ENCODE assay signal across 9 cellular contexts in genomic region chr11:65786786-65787636, GRCh38.
DNase-seq lines count a peak whose midpoint lies in the region; ATAC-seq and TF ChIP-seq lines count a peak whose summit lies in the region.
"Had no signal": no experiment of that assay in that cellular context is flagged by ENCODE, and none has a peak within 500 bp of the region (broad histone marks: within the 10 kb centered on the region; RNA-seq: fewer than 3 reads in every experiment).

Gene OVOL1, plus strand, starts transcription at chr11:65787063. Its CDS starts 311 bp downstream, at chr11:65787374.

- H3K4me1 Mint-ChIP-seq in T-helper 1 cell treated with Interleukin-12 subunit alpha and Interleukin-12 subunit beta and Interleukin-4 antibody, amounts not matched to agents 30 μg/mL and 1 μg/mL, for 36 hours (ENCODE audit: low read depth), result peaks cover 25% of the 10 kb centered on the region
- H3K4me1 Mint-ChIP-seq in stimulated activated naive CD8-positive, alpha-beta T cell treated with anti-CD3 and anti-CD28 coated beads, Interleukin-15, amount 100 ng/mL, for 72 hours, result peaks cover 67% of the 10 kb centered on the region

- H3K4me3 Mint-ChIP-seq in T-helper 1 cell treated with Interleukin-12 subunit alpha and Interleukin-12 subunit beta and Interleukin-4 antibody, amounts not matched to agents 30 μg/mL and 1 μg/mL, for 36 hours, result peak within 1 kb of the TSS; percentile 64
- H3K4me3 Mint-ChIP-seq in stimulated activated naive CD8-positive, alpha-beta T cell treated with anti-CD3 and anti-CD28 coated beads, Interleukin-15, amount 100 ng/mL, for 72 hours, result peak within 1 kb of the TSS; percentile 75 to 90

- ATAC-seq in stimulated activated naive CD8-positive, alpha-beta T cell treated with anti-CD3 and anti-CD28 coated beads, Interleukin-15, amount 100 ng/mL, for 72 hours, result no peak

- DNase-seq in activated T-cell treated with anti-CD3 and anti-CD28 coated beads for 1 hour (ENCODE audit: low read depth), result peak; percentile 21
- DNase-seq in activated T-cell treated with anti-CD3 and anti-CD28 coated beads, Interleukin-2, amount 50 U/mL, for 48 hours, result no peak
- DNase-seq in stimulated activated naive CD8-positive, alpha-beta T cell treated with anti-CD3 and anti-CD28 coated beads, Interleukin-15, amount 100 ng/mL, for 72 hours, result peak in 1 of 2 donors; percentile 9
- DNase-seq in tibial artery, result no peak
- no peak for DNase-seq in NK-92 (lab: John Stamatoyannopoulos, UW; ENCODE audit: unreplicated experiment)
- DNase-seq in SKM-1 treated with dmso at 0.1 percent for 144 hours (lab: John Stamatoyannopoulos, UW; ENCODE audit: unreplicated experiment), result no peak
- DNase-seq: DND-41 had no signal

- TF ChIP-seq CTCF in tibial artery (IDR thresholded peaks at IDR 0.05), result no peak

- peaks cover 78% of the 10 kb centered on the region for H3K27me3 ChIP-seq in iPS-20b (ENCODE audit: insufficient read depth, low read length)
- peaks cover 10 to 63% of the 10 kb centered on the region in 2 donors for H3K27me3 ChIP-seq in tibial artery

- H3K36me3 Mint-ChIP-seq in T-helper 1 cell treated with Interleukin-12 subunit alpha and Interleukin-12 subunit beta and Interleukin-4 antibody, amounts not matched to agents 30 μg/mL and 1 μg/mL, for 36 hours (ENCODE audit: low read depth), result peaks cover 4% of the 10 kb centered on the region

- H3K9ac ChIP-seq in iPS-20b (ENCODE audit: low read depth, low read length), result peak within 1 kb of the TSS; percentile 58; the same call in 1 of the 2 replicates

- no peak within 1 kb of the TSS for H3K27ac Mint-ChIP-seq in T-helper 1 cell treated with Interleukin-12 subunit alpha and Interleukin-12 subunit beta and Interleukin-4 antibody, amounts not matched to agents 30 μg/mL and 1 μg/mL, for 36 hours
- H3K27ac Mint-ChIP-seq in stimulated activated naive CD8-positive, alpha-beta T cell treated with anti-CD3 and anti-CD28 coated beads, Interleukin-15, amount 100 ng/mL, for 72 hours, result peak within 1 kb of the TSS in 1 of 2 donors; percentile 86

- intact Hi-C loops in tibial artery (cut with DNase I; ENCODE audit: low total_unique reads), result no loop called here

- H3K27me3 Mint-ChIP-seq in T-helper 1 cell treated with Interleukin-12 subunit alpha and Interleukin-12 subunit beta and Interleukin-4 antibody, amounts not matched to agents 30 μg/mL and 1 μg/mL, for 36 hours (ENCODE audit: low read depth), result peaks cover 54% of the 10 kb centered on the region
- peaks cover 89% of the 10 kb centered on the region for H3K27me3 Mint-ChIP-seq in stimulated activated naive CD8-positive, alpha-beta T cell treated with anti-CD3 and anti-CD28 coated beads, Interleukin-15, amount 100 ng/mL, for 72 hours

- H3K27ac ChIP-seq in iPS-20b (ENCODE audit: low read length) (no peak within 1 kb of the TSS), tibial artery (no peak within 1 kb of the TSS)

- no peaks in the 10 kb centered on the region for H3K9me3 Mint-ChIP-seq in T-helper 1 cell treated with Interleukin-12 subunit alpha and Interleukin-12 subunit beta and Interleukin-4 antibody, amounts not matched to agents 30 μg/mL and 1 μg/mL, for 36 hours
- no peaks in the 10 kb centered on the region for H3K9me3 Mint-ChIP-seq in stimulated activated naive CD8-positive, alpha-beta T cell treated with anti-CD3 and anti-CD28 coated beads, Interleukin-15, amount 100 ng/mL, for 72 hours

- no peaks in the 10 kb centered on the region for H3K9me3 ChIP-seq in iPS-20b (ENCODE audit: insufficient read depth, low read depth, low read length)
- no peaks in the 10 kb centered on the region for H3K9me3 ChIP-seq in tibial artery

- H3K4me1 ChIP-seq in iPS-20b (ENCODE audit: insufficient read depth, low read length) (peaks cover 15% of the 10 kb centered on the region; the same call in 1 of the 2 replicates), tibial artery (peaks cover 0 to 40% (median 23%) of the 10 kb centered on the region in 4 donors)

- no peaks in the 10 kb centered on the region for H3K36me3 ChIP-seq in iPS-20b (ENCODE audit: insufficient read depth, low read depth, low read length)
- no peaks in the 10 kb centered on the region for H3K36me3 ChIP-seq in tibial artery

- H3K4me3 ChIP-seq in iPS-20b (ENCODE audit: low read length) (peak within 1 kb of the TSS; percentile 73), tibial artery (peak within 1 kb of the TSS in 1 of 2 donors; percentile 40)
